ENCODE assay signal across 8 cellular contexts in the genomic region with DNA sequence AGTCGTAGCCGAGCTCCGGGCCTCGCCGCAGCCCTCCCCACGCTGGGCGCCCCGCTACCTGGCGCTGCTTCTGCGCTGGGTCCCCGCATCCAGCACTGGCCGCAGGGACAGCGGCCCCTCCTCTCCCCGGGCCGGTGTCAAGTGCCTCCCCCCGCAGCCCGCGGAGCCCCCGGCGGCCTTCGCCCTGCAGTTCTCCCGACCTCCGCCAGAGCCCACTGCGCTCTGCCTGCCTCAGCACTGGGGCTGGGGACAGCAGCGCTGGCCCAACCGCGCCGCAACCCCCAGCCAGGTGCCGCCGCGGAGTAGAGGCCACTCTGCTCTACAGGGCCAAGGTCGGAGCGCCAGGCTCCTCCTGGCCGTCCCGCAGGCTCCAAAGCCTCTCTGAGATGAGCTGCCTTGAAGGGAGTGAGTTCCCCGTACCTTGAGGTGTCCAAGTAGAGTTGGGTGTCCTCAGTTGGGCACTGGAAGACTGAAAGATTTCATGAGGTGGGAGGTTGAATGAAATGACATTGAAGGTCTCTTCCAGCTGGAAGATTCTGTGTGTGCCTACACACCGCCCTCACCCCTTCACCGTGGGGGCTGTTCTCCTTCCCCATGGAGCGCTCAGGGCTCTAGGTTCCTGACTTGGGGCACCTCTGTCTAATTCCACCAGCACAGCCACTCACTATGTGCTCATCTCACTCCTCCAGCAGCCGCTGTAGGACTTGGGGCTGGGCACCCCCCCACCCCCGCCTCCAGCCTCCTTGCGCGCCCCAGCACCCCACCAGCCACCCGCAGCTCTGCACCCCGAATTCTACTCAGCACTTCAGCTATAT. TPM values are rescaled to one million over a fixed set of nuclear protein-coding genes. Genes with fewer than 3 reads are reported as not detected.
DNase-seq lines count a peak whose midpoint lies in the region; ATAC-seq and TF ChIP-seq lines count a peak whose summit lies in the region.

No MANE protein-coding gene starts in this region.

- H3K4me1 ChIP-seq in HUES6 (ENCODE audit: control insufficient read depth, insufficient read depth, low read length) (peaks cover 14% of the 10 kb centered on the region; the same call in 1 of the 2 replicates), PC-3 (ENCODE audit: insufficient read depth, low read length) (peaks cover 9% of the 10 kb centered on the region; the same call in 1 of the 2 replicates)

- no TSS peak for BruUV-seq in PC-3 (replicated peaks; lab: Mats Ljungman, UMichigan)

- intact Hi-C loops in PC-3 (cut with micrococcal nuclease) = no loop called here

- H3K27me3 ChIP-seq in HUES6 (ENCODE audit: control insufficient read depth, insufficient read depth, low read length) (peaks cover 31% of the 10 kb centered on the region), PC-3 (ENCODE audit: low read length) (no peaks in the 10 kb centered on the region)

- H3K27ac ChIP-seq in HUES6 (ENCODE audit: low read depth, low read length) (no peak overlapping the region), PC-3 (ENCODE audit: low read length) (no peak overlapping the region)

- peak overlapping the region; percentile 40 for H3K4me3 ChIP-seq in HUES6 (ENCODE audit: low read depth, low read length)
- H3K4me3 ChIP-seq in PC-3 (ENCODE audit: low read length) = peak overlapping the region; percentile 73

- POLR2A ChIA-PET in PC-3 (lab: Charles Lee; ENCODE audit: unreplicated experiment) = no interaction called here

- peak overlapping the region; percentile 86 for H3K4me2 ChIP-seq in PC-3 (ENCODE audit: low read length)

- CTCF ChIA-PET in PC-3 (lab: Charles Lee) = no interaction called here

- no peaks in the 10 kb centered on the region for H3F3A ChIP-seq in PC-3 (ENCODE audit: low read length, unreplicated experiment)

- H3K79me2 ChIP-seq in PC-3 (ENCODE audit: low read length) = no peaks in the 10 kb centered on the region

- H4K20me1 ChIP-seq in PC-3 (ENCODE audit: low read length) = no peaks in the 10 kb centered on the region

- ATAC-seq in GM21390 (IDR thresholded peaks at IDR 0.05; ENCODE audit: unreplicated experiment) (peak; percentile 74), PC-3 (peak; percentile 76)

- H3K9ac ChIP-seq in HUES6 (ENCODE audit: low read length) (no peak overlapping the region), PC-3 (ENCODE audit: low read length) (no peak overlapping the region)

- H3K9me3 ChIP-seq in HUES6 (ENCODE audit: control insufficient read depth, insufficient read depth, low read depth, low read length) (no peaks in the 10 kb centered on the region), PC-3 (ENCODE audit: low read length) (no peaks in the 10 kb centered on the region)

- no peaks in the 10 kb centered on the region for H3K9me2 ChIP-seq in PC-3 (replicated peaks; ENCODE audit: low read length)

- peak; percentile 92 for DNase-seq in D341Med (ENCODE audit: low spot score)
- peak; percentile 81 for DNase-seq in PC-3
- peak; percentile 65 for DNase-seq in activated T-helper 1 cell treated with Interleukin-2 at 50 U/mL for 16 hours (ENCODE audit: low read depth)
- peak; percentile 79 for DNase-seq in fibroblast of gingiva (ENCODE audit: low read depth)
- peak; percentile 85 for DNase-seq in myocyte (ENCODE audit: low read depth)
- peak; percentile 68 to 71 for DNase-seq in stimulated activated CD8-positive, alpha-beta memory T cell treated with anti-CD3 and anti-CD28 coated beads, Interleukin-7, amount 100 ng/mL, for 48 hours (ENCODE audit: extremely low read depth in 1 of 2, low read depth in 1 of 2)

- TF ChIP-seq CTCF in PC-3 (conservative IDR thresholded peaks at IDR 0.05; ENCODE audit: low read depth, low read length) = peak; percentile 79

- peak overlapping the region; percentile 89 for H2AFZ ChIP-seq in PC-3 (ENCODE audit: low read length)

- H3K36me3 ChIP-seq in HUES6 (ENCODE audit: control insufficient read depth, insufficient read depth, low read length) (no peaks in the 10 kb centered on the region), PC-3 (ENCODE audit: low read depth, low read length) (no peaks in the 10 kb centered on the region)

RNA-seq across cellular contexts. Expression of gene DNMT3A, which starts 0.9 kb away (rescaled TPM):
- total RNA-seq in PC-3 (2014; rRNA removed) (12.2 and 20.6 TPM in 2 replicates), myocyte (5.7 and 5.8 TPM in 2 replicates)
- 10.7 TPM for polyA plus RNA-seq in myocyte (2012)
